In the genomic region with DNA sequence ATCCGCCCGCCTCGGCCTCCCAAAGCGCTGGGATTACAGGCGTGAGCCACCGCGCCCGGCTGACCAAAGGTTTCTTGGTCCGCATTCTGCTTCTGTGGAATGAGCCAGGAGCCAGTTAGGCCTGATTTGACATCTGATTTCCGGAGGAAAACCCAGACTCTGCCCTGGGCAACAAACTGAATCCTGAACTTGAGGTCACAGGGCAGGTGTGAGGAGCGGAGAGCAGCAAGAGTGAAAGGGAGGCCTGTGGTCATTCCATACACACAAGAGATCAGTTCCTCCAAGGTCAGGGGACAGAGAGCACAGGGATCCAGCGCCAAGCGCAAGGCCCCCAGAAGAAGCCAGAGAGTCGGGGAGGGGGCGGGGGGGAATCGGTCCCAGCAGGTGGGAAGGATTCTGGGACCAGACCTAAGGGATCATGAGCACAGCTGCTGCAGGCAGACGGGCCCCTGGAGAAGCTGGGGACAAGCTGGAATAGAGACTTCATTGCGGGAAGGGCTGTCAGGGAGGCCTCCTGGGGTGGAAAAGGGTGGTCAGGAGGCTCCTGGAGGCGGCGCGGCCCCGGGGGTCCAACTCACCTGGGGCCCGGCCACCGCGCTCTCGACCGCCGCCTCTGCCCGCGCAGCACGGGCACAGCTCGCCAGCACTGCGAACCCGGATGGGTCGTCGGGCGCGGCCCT, we compare ENCODE assay signal across 8 cellular contexts. TPM values are rescaled to one million over a fixed set of nuclear protein-coding genes. Genes with fewer than 3 reads are reported as not detected.
DNase-seq lines count a peak whose midpoint lies in the region; ATAC-seq and TF ChIP-seq lines count a peak whose summit lies in the region.

No MANE protein-coding gene starts in this region.

- no peak for DNase-seq in T-helper 1 cell
- no peak for DNase-seq in RWPE2 (ENCODE audit: low spot score)
- DNase-seq in esophagus squamous epithelium (lab: John Stamatoyannopoulos, UW), result no peak
- DNase-seq in osteoblast (ENCODE audit: insufficient read length, low spot score, missing footprints), result no peak
- DNase-seq in stimulated activated CD4-positive, alpha-beta T cell treated with anti-CD3 and anti-CD28 coated beads, Interleukin-12 subunit alpha, Interleukin-12 subunit beta, amount 100 ng/mL, for 4 hours, result no peak
- no peak for DNase-seq in Ammon's horn (ENCODE audit: low spot score)

- peaks cover 34% of the 10 kb centered on the region for H3K4me1 Mint-ChIP-seq in T-helper 1 cell treated with Interleukin-12 subunit alpha and Interleukin-12 subunit beta and Interleukin-4 antibody, amounts not matched to agents 30 μg/mL and 1 μg/mL, for 36 hours (ENCODE audit: low read depth)

- H4K20me1 ChIP-seq in osteoblast (ENCODE audit: insufficient read depth, low read length), result no peaks in the 10 kb centered on the region

- H3K36me3 ChIP-seq in RWPE2 (ENCODE audit: low read depth), result 0 out of 2 replicates have a peak, but pooled peaks cover 7% of the 10 kb centered on the region
- peaks cover 0 to 42% (median 0%) of the 10 kb centered on the region in 3 donors for H3K36me3 ChIP-seq in esophagus squamous epithelium
- peaks cover 12% of the 10 kb centered on the region for H3K36me3 ChIP-seq in osteoblast (ENCODE audit: insufficient read depth, low read length)

- H3K4me2 ChIP-seq in osteoblast (ENCODE audit: insufficient read depth, low read length), result peak overlapping the region; percentile 97

- TF ChIP-seq CTCF in RWPE2 (IDR thresholded peaks at IDR 0.05; ENCODE audit: poor library complexity, severe bottlenecking) (no peak), esophagus squamous epithelium (IDR thresholded peaks at IDR 0.05) (peak in 1 of 6 experiments; percentile 13), osteoblast (IDR thresholded peaks at IDR 0.05; ENCODE audit: extremely low read depth, low read depth, low read length) (no peak)

- H3K27ac Mint-ChIP-seq in T-helper 1 cell treated with Interleukin-12 subunit alpha and Interleukin-12 subunit beta and Interleukin-4 antibody, amounts not matched to agents 30 μg/mL and 1 μg/mL, for 36 hours, result peak overlapping the region; percentile 73

- no peak for TF ChIP-seq POLR2A in esophagus squamous epithelium (IDR thresholded peaks at IDR 0.05)

- H3K27me3 ChIP-seq in RWPE2 (ENCODE audit: insufficient read depth, poor library complexity, severe bottlenecking) (no peaks in the 10 kb centered on the region), esophagus squamous epithelium (no peaks in the 10 kb centered on the region), osteoblast (ENCODE audit: insufficient read depth, low read length) (no peaks in the 10 kb centered on the region)

- 0 to 52% methylated on average over 3 to 12 of the region's 38 CpGs for WGBS in esophagus squamous epithelium, 2 donors

- H3K9me3 ChIP-seq in RWPE2 (ENCODE audit: severe bottlenecking) (no peaks in the 10 kb centered on the region), esophagus squamous epithelium (no peaks in the 10 kb centered on the region), osteoblast (ENCODE audit: low read depth, low read length) (no peaks in the 10 kb centered on the region)

- peaks cover 7% of the 10 kb centered on the region for H3K4me1 ChIP-seq in RWPE2 (ENCODE audit: insufficient read depth, poor library complexity, severe bottlenecking)
- peaks cover 13 to 33% (median 17%) of the 10 kb centered on the region in 3 donors for H3K4me1 ChIP-seq in esophagus squamous epithelium
- H3K4me1 ChIP-seq in osteoblast (ENCODE audit: insufficient read depth, low read length), result peaks cover 13% of the 10 kb centered on the region

- no peak for ATAC-seq in RWPE2 (ENCODE audit: low read depth)
- ATAC-seq in HG02642 (IDR thresholded peaks at IDR 0.05; ENCODE audit: poor library complexity, unreplicated experiment), result no peak

- no peaks in the 10 kb centered on the region for H3K27me3 Mint-ChIP-seq in T-helper 1 cell treated with Interleukin-12 subunit alpha and Interleukin-12 subunit beta and Interleukin-4 antibody, amounts not matched to agents 30 μg/mL and 1 μg/mL, for 36 hours (ENCODE audit: low read depth)

- peak overlapping the region; percentile 67 for H3K27ac ChIP-seq in RWPE2 (ENCODE audit: poor library complexity, severe bottlenecking)
- peak overlapping the region; percentile 93 to 99 (median 97) for H3K27ac ChIP-seq in esophagus squamous epithelium
- peak overlapping the region; percentile 92 for H3K27ac ChIP-seq in osteoblast (ENCODE audit: low read depth, low read length)

- H3K4me3 ChIP-seq in RWPE2 (ENCODE audit: severe bottlenecking) (peak overlapping the region; percentile 90), esophagus squamous epithelium (peak overlapping the region; percentile 68 to 100 (median 82)), osteoblast (ENCODE audit: insufficient read depth, low read length) (peak overlapping the region; percentile 83)

- intact Hi-C loops in esophagus squamous epithelium (cut with DNase I), result loop anchor here (10.0 kb wide), 1 partner anchor 591 kb away; no protein-coding TSS in a partner anchor

- H3K79me2 ChIP-seq in osteoblast (ENCODE audit: insufficient read depth, low read length), result peaks cover 39% of the 10 kb centered on the region

- no peaks in the 10 kb centered on the region for H3K9me3 Mint-ChIP-seq in T-helper 1 cell treated with Interleukin-12 subunit alpha and Interleukin-12 subunit beta and Interleukin-4 antibody, amounts not matched to agents 30 μg/mL and 1 μg/mL, for 36 hours

- peaks cover 13% of the 10 kb centered on the region for H3K36me3 Mint-ChIP-seq in T-helper 1 cell treated with Interleukin-12 subunit alpha and Interleukin-12 subunit beta and Interleukin-4 antibody, amounts not matched to agents 30 μg/mL and 1 μg/mL, for 36 hours (ENCODE audit: low read depth)

- peak overlapping the region; percentile 98 for H3K4me3 Mint-ChIP-seq in T-helper 1 cell treated with Interleukin-12 subunit alpha and Interleukin-12 subunit beta and Interleukin-4 antibody, amounts not matched to agents 30 μg/mL and 1 μg/mL, for 36 hours

- H2AFZ ChIP-seq in osteoblast (ENCODE audit: low read length), result peak overlapping the region; percentile 90

RNA-seq across cellular contexts. Expression of a gene that starts 0.4 kb away (rescaled TPM):
- total RNA-seq in esophagus squamous epithelium, result 10 to 100 TPM; 10.8 to 16.8 (median 14.3) TPM
- 8.3 and 13.8 TPM in 2 replicates for total RNA-seq in osteoblast

RNA-seq across cellular contexts. Expression of a gene that starts 0.9 kb away (rescaled TPM):
- total RNA-seq in esophagus squamous epithelium, result 10 to 100 TPM in 2 of 4 donors, 1 to 10 TPM in 2; 5.9 to 14.3 (median 9.8) TPM
- 34.7 and 46.0 TPM in 2 replicates for total RNA-seq in osteoblast

RNA-seq across cellular contexts. Expression of a gene that starts 26.4 kb away (rescaled TPM):
- total RNA-seq in esophagus squamous epithelium (1 to 10 TPM; 1.4 to 3.4 (median 1.8) TPM), osteoblast (2.4 and 2.5 TPM in 2 replicates)

RNA-seq across cellular contexts. Expression of a gene that starts 32.8 kb away (rescaled TPM):
- 100 to 1,000 TPM; 185 to 371 (median 293) TPM for total RNA-seq in esophagus squamous epithelium
- total RNA-seq in osteoblast, result 149 and 164 TPM in 2 replicates

RNA-seq across cellular contexts. Expression of a gene that starts 33.0 kb away (rescaled TPM):
- total RNA-seq in esophagus squamous epithelium (10 to 100 TPM; 14.5 to 26.3 (median 19.0) TPM), osteoblast (12.7 and 13.8 TPM in 2 replicates)
